In the genomic region with DNA sequence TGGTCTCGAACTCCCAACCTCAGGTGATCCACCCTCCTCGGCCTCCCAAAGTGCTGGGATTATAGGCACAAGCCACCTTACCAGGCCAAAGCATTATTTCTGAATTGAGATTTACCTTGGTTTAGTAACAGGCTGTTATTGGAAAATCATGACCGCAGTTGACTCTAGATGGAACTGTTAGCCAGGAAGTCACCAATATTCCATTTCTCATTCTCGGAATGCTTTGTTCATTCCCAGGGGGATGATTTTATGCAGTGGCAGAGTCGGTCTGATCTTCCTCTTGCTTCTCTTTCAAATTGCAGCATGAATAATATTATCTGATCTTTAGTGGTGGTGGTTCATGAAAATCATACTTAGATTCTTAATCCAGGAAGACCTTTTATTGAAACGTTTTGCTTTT, we compare ENCODE assay signal across 15 cellular contexts.
DNase-seq lines count a peak whose midpoint lies in the region; ATAC-seq and TF ChIP-seq lines count a peak whose summit lies in the region.
"Had no signal": no experiment of that assay in that cellular context is flagged by ENCODE, and none has a peak within 500 bp of the region (broad histone marks: within the 10 kb centered on the region; RNA-seq: fewer than 3 reads in every experiment).

No MANE protein-coding gene starts in this region.

- H3K27ac ChIP-seq in breast epithelium (no peak overlapping the region), SK-N-MC (peak overlapping the region; percentile 79), tibial artery (peak overlapping the region; percentile 38 to 48)
- H3K27ac ChIP-seq: ovary had no signal

- H3K9me3 Mint-ChIP-seq in MCF 10A (ENCODE audit: unreplicated experiment) = no peaks in the 10 kb centered on the region
- peaks cover 0 to 4% (median 0%) of the 10 kb centered on the region in 9 donors for H3K9me3 Mint-ChIP-seq in naive thymus-derived CD8-positive, alpha-beta T cell
- H3K9me3 Mint-ChIP-seq: activated naive CD8-positive, alpha-beta T cell treated with anti-CD3 and anti-CD28 coated beads, Interleukin-2, amount 50 U/mL, for 24 hours had no signal

- H3K4me1 ChIP-seq in breast epithelium (no peaks in the 10 kb centered on the region), tibial artery (peaks cover 0 to 46% (median 5%) of the 10 kb centered on the region in 4 donors)

- TF ChIP-seq POLR2A in breast epithelium (IDR thresholded peaks at IDR 0.05) = no peak

- no peak for ATAC-seq in naive thymus-derived CD8-positive, alpha-beta T cell
- ATAC-seq: activated naive CD8-positive, alpha-beta T cell treated with anti-CD3 and anti-CD28 coated beads, Interleukin-2, amount 50 U/mL, for 24 hours; stimulated activated naive CD8-positive, alpha-beta T cell treated with anti-CD3 and anti-CD28 coated beads, Interleukin-15, amount 100 ng/mL, for 72 hours had no signal

- peak overlapping the region; percentile 47 for H3K9ac ChIP-seq in SK-N-MC (ENCODE audit: insufficient read length)

- peak; percentile 6 for DNase-seq in MCF 10A (ENCODE audit: unreplicated experiment)
- DNase-seq in breast epithelium (ENCODE audit: low spot score in 2 of 2) = no peak
- DNase-seq in SK-N-MC (ENCODE audit: low read depth, low spot score) = peak; percentile 79
- DNase-seq in fibroblast of the aortic adventitia (ENCODE audit: low read depth) = peak; percentile 74
- no peak for DNase-seq in tibial artery
- DNase-seq in naive thymus-derived CD8-positive, alpha-beta T cell = no peak
- DNase-seq in NCI-H1105 (lab: John Stamatoyannopoulos, UW) = no peak
- DNase-seq in middle frontal gyrus (ENCODE audit: extremely low spot score, low spot score) = no peak
- DNase-seq: activated naive CD8-positive, alpha-beta T cell treated with anti-CD3 and anti-CD28 coated beads, Interleukin-2, amount 50 U/mL, for 24 hours; NCI-H1930; OCI-M1; ovary; stimulated activated CD4-positive, alpha-beta T cell treated with anti-CD3 and anti-CD28 coated beads, Interleukin-2, amount 100 ng/mL, for 48 hours; stimulated activated naive CD8-positive, alpha-beta T cell treated with anti-CD3 and anti-CD28 coated beads, Interleukin-15, amount 100 ng/mL, for 72 hours had no signal

- TF ChIP-seq CTCF in MCF 10A (IDR thresholded peaks at IDR 0.05; ENCODE audit: unreplicated experiment) = no peak
- TF ChIP-seq CTCF in breast epithelium (IDR thresholded peaks at IDR 0.05) = no peak
- peak; percentile 23 for TF ChIP-seq CTCF in fibroblast of the aortic adventitia (IDR thresholded peaks at IDR 0.05; ENCODE audit: insufficient read depth, low read length)
- TF ChIP-seq CTCF in tibial artery (IDR thresholded peaks at IDR 0.05) = peak; percentile 7 to 22

- intact Hi-C loops in MCF 10A (cut with micrococcal nuclease) (loop anchor here (5.0 kb wide), 1 partner anchor 499 kb away; no protein-coding TSS in a partner anchor), breast epithelium (cut with DNase I; ENCODE audit: low total_unique reads) (no loop called here), tibial artery (cut with DNase I; ENCODE audit: low total_unique reads) (loop anchor here (5.0 to 10.0 kb wide), 3 partner anchors 192 to 399 kb away; partner anchors contain the start of gene MBNL1)

- H3K36me3 ChIP-seq in breast epithelium (no peaks in the 10 kb centered on the region), SK-N-MC (ENCODE audit: insufficient read depth, low read length) (no peaks in the 10 kb centered on the region), tibial artery (no peaks in the 10 kb centered on the region)
- H3K36me3 ChIP-seq: ovary had no signal

- H3K4me3 ChIP-seq in breast epithelium = no peak overlapping the region
- H3K4me3 ChIP-seq in SK-N-MC = peak overlapping the region; percentile 44
- no peak overlapping the region for H3K4me3 ChIP-seq in fibroblast of the aortic adventitia (ENCODE audit: low read depth, low read length)
- H3K4me3 ChIP-seq in tibial artery = peak overlapping the region in 1 of 2 donors; percentile 7
- H3K4me3 ChIP-seq: ovary had no signal

- CTCF ChIA-PET in MCF 10A (lab: Yijun Ruan, JAX) = interaction anchor here (0.8 to 4.6 kb wide), 8 partner anchors 22 to 393 kb away, joined by 3 to 42 read pairs (median 4); no protein-coding TSS in a partner anchor

- H3K4me3 Mint-ChIP-seq in MCF 10A (ENCODE audit: unreplicated experiment) = no peak overlapping the region
- no peak overlapping the region for H3K4me3 Mint-ChIP-seq in naive thymus-derived CD8-positive, alpha-beta T cell
- H3K4me3 Mint-ChIP-seq: activated naive CD8-positive, alpha-beta T cell treated with anti-CD3 and anti-CD28 coated beads, Interleukin-2, amount 50 U/mL, for 24 hours; B cell; stimulated activated naive CD8-positive, alpha-beta T cell treated with anti-CD3 and anti-CD28 coated beads, Interleukin-15, amount 100 ng/mL, for 72 hours had no signal

- H3K27me3 ChIP-seq in breast epithelium (no peaks in the 10 kb centered on the region), tibial artery (no peaks in the 10 kb centered on the region)
- H3K27me3 ChIP-seq: ovary had no signal

- H3K9me3 ChIP-seq in breast epithelium = no peaks in the 10 kb centered on the region
- H3K9me3 ChIP-seq in SK-N-MC (ENCODE audit: low read depth, low read length) = 0 out of 2 replicates have a peak, but pooled peaks cover 4% of the 10 kb centered on the region
- H3K9me3 ChIP-seq in tibial artery = no peaks in the 10 kb centered on the region
- H3K9me3 ChIP-seq: ovary had no signal

- H3K36me3 Mint-ChIP-seq in MCF 10A (ENCODE audit: insufficient read depth, unreplicated experiment) = no peaks in the 10 kb centered on the region
- H3K36me3 Mint-ChIP-seq in naive thymus-derived CD8-positive, alpha-beta T cell = peaks cover 0 to 5% (median 0%) of the 10 kb centered on the region in 3 donors

- H3K27me3 Mint-ChIP-seq in MCF 10A (ENCODE audit: insufficient read depth, unreplicated experiment) = no peaks in the 10 kb centered on the region
- H3K27me3 Mint-ChIP-seq in naive thymus-derived CD8-positive, alpha-beta T cell = no peaks in the 10 kb centered on the region
- H3K27me3 Mint-ChIP-seq: activated naive CD8-positive, alpha-beta T cell treated with anti-CD3 and anti-CD28 coated beads, Interleukin-2, amount 50 U/mL, for 24 hours; B cell had no signal

- no peak overlapping the region for H3K27ac Mint-ChIP-seq in MCF 10A (ENCODE audit: low read depth, unreplicated experiment)
- no peak overlapping the region for H3K27ac Mint-ChIP-seq in naive thymus-derived CD8-positive, alpha-beta T cell
- H3K27ac Mint-ChIP-seq: activated naive CD8-positive, alpha-beta T cell treated with anti-CD3 and anti-CD28 coated beads, Interleukin-2, amount 50 U/mL, for 24 hours; B cell; stimulated activated naive CD8-positive, alpha-beta T cell treated with anti-CD3 and anti-CD28 coated beads, Interleukin-15, amount 100 ng/mL, for 72 hours had no signal

- no peaks in the 10 kb centered on the region for H3K4me1 Mint-ChIP-seq in MCF 10A (ENCODE audit: insufficient read depth, unreplicated experiment)
- peaks cover 0 to 3% (median 0%) of the 10 kb centered on the region in 4 donors for H3K4me1 Mint-ChIP-seq in naive thymus-derived CD8-positive, alpha-beta T cell
- H3K4me1 Mint-ChIP-seq: activated naive CD8-positive, alpha-beta T cell treated with anti-CD3 and anti-CD28 coated beads, Interleukin-2, amount 50 U/mL, for 24 hours; B cell; stimulated activated naive CD8-positive, alpha-beta T cell treated with anti-CD3 and anti-CD28 coated beads, Interleukin-15, amount 100 ng/mL, for 72 hours had no signal

- BruUV-seq in MCF 10A (replicated peaks; lab: Mats Ljungman, UMichigan) = no TSS peak

- POLR2A ChIA-PET in MCF 10A (lab: Yijun Ruan, JAX) = interaction anchor here (0.6 to 0.8 kb wide), 3 partner anchors 11 to 266 kb away, joined by 3 to 5 read pairs (median 3); no protein-coding TSS in a partner anchor
- POLR2A ChIA-PET in naive thymus-derived CD8-positive, alpha-beta T cell (lab: Charles Lee) = no interaction called here

Comparison
In these comparisons a context has a peak if more than half of its experiments do, and no peak if none do; other contexts are left out.
1. DNase-seq: peak in MCF 10A (single experiment), SK-N-MC (single experiment) and fibroblast of the aortic adventitia (single experiment); none in breast epithelium (0 of 2), tibial artery (0 of 2), naive thymus-derived CD8-positive, alpha-beta T cell (0 of 10), NCI-H1105 (single experiment) and middle frontal gyrus (single experiment).
2. CTCF ChIP-seq: peak in fibroblast of the aortic adventitia (single experiment) and tibial artery (2 of 2); none in MCF 10A (single experiment) and breast epithelium (0 of 3).
3. H3K27ac ChIP-seq: peak in SK-N-MC (single experiment) and tibial artery (2 of 2); none in breast epithelium (0 of 2).